Comparison of ENCODE assay signal across 8 cellular contexts in the genomic region with DNA sequence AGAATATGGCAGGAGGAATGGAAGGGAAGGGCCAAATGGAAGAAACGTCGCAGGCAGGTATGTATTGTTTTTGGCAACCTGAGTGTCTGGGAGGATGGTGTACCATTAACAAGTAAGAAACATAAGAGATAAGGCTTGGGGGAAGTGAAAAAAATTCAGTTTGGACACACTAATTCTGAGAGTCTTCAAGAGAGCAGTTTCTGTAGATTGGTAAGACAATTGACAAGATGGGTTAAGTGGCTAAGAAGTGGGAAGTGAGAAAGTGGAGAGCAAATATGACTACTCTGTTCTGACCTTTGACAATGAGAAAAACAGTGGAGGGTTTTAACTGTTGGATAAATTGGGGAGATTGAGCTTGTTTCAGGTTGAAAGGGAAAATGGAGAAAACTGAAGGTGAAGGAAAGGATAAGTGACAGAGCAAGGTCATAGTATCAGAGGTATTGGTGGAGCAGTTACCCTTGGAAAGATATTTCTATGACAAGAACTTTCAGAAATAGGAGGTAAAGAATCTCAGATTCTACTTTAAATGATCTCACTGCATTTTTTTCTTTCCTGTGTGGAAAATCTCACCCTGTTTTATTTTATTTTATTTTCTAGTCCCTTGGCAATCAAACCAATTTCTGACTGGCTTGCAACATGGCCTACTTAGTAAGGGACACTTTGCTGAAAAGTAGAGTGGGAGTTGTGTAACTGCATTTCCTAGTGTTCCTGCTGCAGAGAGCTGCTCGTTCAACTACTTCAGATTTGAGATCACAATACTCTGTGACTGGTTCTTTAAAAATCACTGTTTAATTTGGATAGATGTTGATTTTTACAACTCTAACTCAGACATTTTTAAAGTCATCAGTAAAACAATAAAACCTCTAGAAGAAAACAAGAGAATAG. TPM values are rescaled to one million over a fixed set of nuclear protein-coding genes. Genes with fewer than 3 reads are reported as not detected.
DNase-seq lines count a peak whose midpoint lies in the region; ATAC-seq and TF ChIP-seq lines count a peak whose summit lies in the region.

No MANE protein-coding gene starts in this region.

- no peaks in the 10 kb centered on the region for H3K4me1 Mint-ChIP-seq in T-helper 17 cell

- DNase-seq in ascending aorta (ENCODE audit: low spot score in 2 of 2) (no peak), HCEC 1CT (no peak), T-helper 17 cell (no peak), COLO829 (ENCODE audit: low spot score) (no peak), stomach (no peak)

- no peak overlapping the region for H3K4me3 ChIP-seq in ascending aorta
- H3K4me3 ChIP-seq in stomach = no peak overlapping the region

- H3K27me3 ChIP-seq in ascending aorta (no peaks in the 10 kb centered on the region), stomach (no peaks in the 10 kb centered on the region)

- H3K27me3 Mint-ChIP-seq in T-helper 17 cell = no peaks in the 10 kb centered on the region

- H3K36me3 ChIP-seq in ascending aorta = no peaks in the 10 kb centered on the region
- no peaks in the 10 kb centered on the region for H3K36me3 ChIP-seq in stomach

- intact Hi-C loops in ascending aorta (cut with DNase I) (loop anchor here (10.0 kb wide), 1 partner anchor 63 kb away; no protein-coding TSS in a partner anchor), stomach (cut with DNase I; ENCODE audit: low total_unique reads) (no loop called here)

- H3K36me3 Mint-ChIP-seq in T-helper 17 cell (ENCODE audit: low read depth) = no peaks in the 10 kb centered on the region

- WGBS in stomach, 5 donors = 55 to 74% (median 65%) methylated on average over 3 of the region's 3 CpGs

- no peak overlapping the region for H3K27ac Mint-ChIP-seq in T-helper 17 cell

- no peaks in the 10 kb centered on the region for H3K4me1 ChIP-seq in ascending aorta
- H3K4me1 ChIP-seq in stomach = no peaks in the 10 kb centered on the region

- no peak for TF ChIP-seq EP300 in stomach (IDR thresholded peaks at IDR 0.05)

- H3K9me3 ChIP-seq in ascending aorta = no peaks in the 10 kb centered on the region
- H3K9me3 ChIP-seq in T-helper 17 cell (ENCODE audit: control insufficient read depth, low read length, poor library complexity, severe bottlenecking) = no peaks in the 10 kb centered on the region
- no peaks in the 10 kb centered on the region for H3K9me3 ChIP-seq in stomach

- TF ChIP-seq CTCF in ascending aorta (IDR thresholded peaks at IDR 0.05) (no peak), stomach (IDR thresholded peaks at IDR 0.05) (no peak)

- no peak overlapping the region for H3K4me3 Mint-ChIP-seq in T-helper 17 cell

- H3K27ac ChIP-seq in ascending aorta (peak overlapping the region; percentile 51 to 55), stomach (no peak overlapping the region)

- ATAC-seq in GM18498 (IDR thresholded peaks at IDR 0.05; ENCODE audit: unreplicated experiment) (peak; percentile 99), GM21360 (IDR thresholded peaks at IDR 0.05; ENCODE audit: unreplicated experiment) (peak; percentile 98), HG03342 (IDR thresholded peaks at IDR 0.05; ENCODE audit: unreplicated experiment) (peak; percentile 97), T-helper 17 cell (no peak)

- no peak for TF ChIP-seq POLR2A in stomach (IDR thresholded peaks at IDR 0.05)

RNA-seq across cellular contexts. Expression of a gene that starts 23.1 kb away (rescaled TPM):
- 10.9 TPM for total RNA-seq in ascending aorta
- 10 to 100 TPM; 25.9 to 32.3 TPM for total RNA-seq in T-helper 17 cell
- total RNA-seq in stomach = 10 to 100 TPM in 4 of 5 donors, 1 to 10 TPM in 1; 4.1 to 94.6 (median 33.4) TPM
- 1 to 10 TPM; 5.8 to 7.5 (median 6.4) TPM for polyA plus RNA-seq in stomach

RNA-seq across cellular contexts. Expression of a gene that starts 46.1 kb away (rescaled TPM):
- total RNA-seq in ascending aorta (34.5 TPM), T-helper 17 cell (10 to 100 TPM; 43.4 to 62.8 TPM), stomach (10 to 100 TPM; 20.5 to 73.9 (median 51.9) TPM)
- polyA plus RNA-seq in stomach = 10 to 100 TPM; 13.7 to 31.0 (median 27.0) TPM

Comparison
In these comparisons a context has a peak if more than half of its experiments do, and no peak if none do; other contexts are left out.
1. H3K27ac ChIP-seq: peak in ascending aorta (2 of 2); none in stomach (0 of 5).